22 cellular contexts compared by ENCODE assay signal in the genomic region with DNA sequence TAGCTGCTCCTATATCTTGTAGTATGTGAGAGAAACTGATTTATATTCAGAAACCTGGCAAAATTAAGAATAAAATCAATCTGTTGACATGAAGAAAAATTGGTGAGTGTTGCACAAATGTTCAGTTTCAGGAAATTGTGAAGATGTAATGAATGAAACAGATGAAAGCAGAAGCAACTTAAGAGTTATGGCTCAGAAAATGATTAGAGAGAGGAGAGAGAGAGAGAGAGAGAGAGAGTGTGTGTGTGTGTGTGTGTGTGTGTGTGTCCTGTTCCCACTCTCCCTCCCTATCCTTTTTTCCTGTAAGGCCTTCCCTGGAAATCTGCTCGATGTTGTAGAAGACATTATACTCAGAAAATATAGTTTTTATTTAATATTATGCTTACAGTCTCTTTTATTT. TPM values are rescaled to one million over a fixed set of nuclear protein-coding genes. Genes with fewer than 3 reads are reported as not detected.
DNase-seq lines count a peak whose midpoint lies in the region; ATAC-seq, FAIRE-seq and TF ChIP-seq lines count a peak whose summit lies in the region.
"Had no signal": no experiment of that assay in that cellular context is flagged by ENCODE, and none has a peak within 500 bp of the region (broad histone marks: within the 10 kb centered on the region; RNA-seq: fewer than 3 reads in every experiment).

No MANE protein-coding gene starts in this region.

- H3K27ac ChIP-seq in CD4-positive, alpha-beta T cell (ENCODE audit: low read depth, low read length), result no peak overlapping the region
- H3K27ac ChIP-seq in neutrophil (peak overlapping the region; percentile 48), GM23248 (no peak overlapping the region)
- H3K27ac ChIP-seq: pancreas, vagina, VCaP had no signal

- POLR2A ChIA-PET in CD4-positive, alpha-beta T cell (lab: Charles Lee), result interaction anchor here (0.6 to 2.7 kb wide), 9 partner anchors 11 to 379 kb away, joined by 3 to 52 read pairs (median 5); a partner anchor contains a TSS

- in situ Hi-C loops in GM23248 (cut with MboI), result no loop called here

- no peaks in the 10 kb centered on the region for H3K9me3 ChIP-seq in CD4-positive, alpha-beta T cell (ENCODE audit: control insufficient read depth, low read length)
- H3K9me3 ChIP-seq in neutrophil, result no peaks in the 10 kb centered on the region
- H3K9me3 ChIP-seq in GM23248 (ENCODE audit: low read depth), result no peaks in the 10 kb centered on the region
- H3K9me3 ChIP-seq: pancreas, vagina had no signal

- no peak overlapping the region for H3K9ac ChIP-seq in GM23248

- peak overlapping the region; percentile 63 for H3K27ac Mint-ChIP-seq in activated T-cell treated with anti-CD3 and anti-CD28 coated beads, Interleukin-2, amount 50 U/mL, for 24 hours
- H3K27ac Mint-ChIP-seq in CD4-positive, alpha-beta T cell, result peak overlapping the region; percentile 86
- peak overlapping the region; percentile 55 for H3K27ac Mint-ChIP-seq in activated T-helper 17 cell treated with anti-CD3 and anti-CD28 coated beads, Interleukin-2, amount 50 U/mL, for 72 hours

- TF ChIP-seq POLR2A in GM12892 (IDR thresholded peaks at IDR 0.05; ENCODE audit: low read depth, low read length), result no peak

- 91 to 93% methylated on average over 1 of the region's 1 CpG for WGBS in GM23248 (ENCODE audit: low coverage in 1 of 2, low lambda C conversion rate in 2 of 2, missing lambda C conversion rate in 2 of 2), 2 experiments

- no peaks in the 10 kb centered on the region for H3K27me3 ChIP-seq in CD4-positive, alpha-beta T cell (ENCODE audit: control insufficient read depth, insufficient read depth, low read length)
- no peaks in the 10 kb centered on the region for H3K27me3 ChIP-seq in neutrophil
- H3K27me3 ChIP-seq in GM23248 (replicated peaks; ENCODE audit: insufficient read depth), result no peaks in the 10 kb centered on the region
- H3K27me3 ChIP-seq: pancreas, vagina had no signal

- peaks cover 94% of the 10 kb centered on the region for H3K4me1 Mint-ChIP-seq in activated T-cell treated with anti-CD3 and anti-CD28 coated beads, Interleukin-2, amount 50 U/mL, for 24 hours (ENCODE audit: low read depth)
- peaks cover 86% of the 10 kb centered on the region for H3K4me1 Mint-ChIP-seq in CD4-positive, alpha-beta T cell (ENCODE audit: low read depth)
- peaks cover 47% of the 10 kb centered on the region for H3K4me1 Mint-ChIP-seq in activated T-helper 17 cell treated with anti-CD3 and anti-CD28 coated beads, Interleukin-2, amount 50 U/mL, for 72 hours

- H2AFZ ChIP-seq in GM23248, result no peak overlapping the region

- H3K4me2 ChIP-seq in GM23248 (ENCODE audit: unreplicated experiment), result no peak overlapping the region

- no peak overlapping the region for H3K4me3 ChIP-seq in neutrophil (ENCODE audit: low read depth in 1 of 2, low read length in 1 of 2)
- H3K4me3 ChIP-seq in GM23248, result no peak overlapping the region
- H3K4me3 ChIP-seq: K562, pancreas, vagina had no signal

- no peak for DNase-seq in activated T-cell treated with anti-CD3 and anti-CD28 coated beads, Interleukin-2, amount 50 U/mL, for 24 hours
- DNase-seq in activated T-cell treated with anti-CD3 and anti-CD28 coated beads, Interleukin-2, amount 50 U/mL, for 1 hour, result no peak
- DNase-seq in CD4-positive, alpha-beta T cell, result no peak
- DNase-seq in DMS 273 treated with DMSO at 0.1 percent for 48 hours (lab: John Stamatoyannopoulos, UW), result no peak
- no peak for DNase-seq in GM12892 (ENCODE audit: insufficient read length)
- no peak for DNase-seq in GM23248
- DNase-seq: ACHN, anterior cingulate cortex, DMS79 treated with DMSO at 0.1 percent for 48 hours, GOT3, NCI-H1694 treated with DMSO at 0.1 percent for 48 hours, NCI-H774, pancreas, right cardiac atrium, SIG-M5 had no signal

- no peak for TF ChIP-seq CTCF in CD4-positive, alpha-beta T cell (IDR thresholded peaks at IDR 0.05)
- TF ChIP-seq CTCF in neutrophil (IDR thresholded peaks at IDR 0.05), result no peak

- CTCF ChIA-PET in CD4-positive, alpha-beta T cell (lab: Charles Lee), result no interaction called here

- peaks cover 4% of the 10 kb centered on the region for H3K36me3 ChIP-seq in neutrophil
- no peaks in the 10 kb centered on the region for H3K36me3 ChIP-seq in GM23248 (ENCODE audit: low read depth)
- H3K36me3 ChIP-seq: pancreas, vagina had no signal

- H3K4me1 ChIP-seq in neutrophil (ENCODE audit: control insufficient read depth in 1 of 2, insufficient read depth in 1 of 2, low read depth in 1 of 2, low read length in 1 of 2) (peaks cover 48 to 69% of the 10 kb centered on the region in 2 experiments), GM23248 (ENCODE audit: insufficient read depth) (peaks cover 46% of the 10 kb centered on the region)

- peaks cover 100% of the 10 kb centered on the region for H3K79me2 ChIP-seq in GM23248 (ENCODE audit: insufficient read depth)

- H3K36me3 Mint-ChIP-seq in activated T-cell treated with anti-CD3 and anti-CD28 coated beads, Interleukin-2, amount 50 U/mL, for 24 hours (ENCODE audit: low read depth), result peaks cover 12% of the 10 kb centered on the region
- no peaks in the 10 kb centered on the region for H3K36me3 Mint-ChIP-seq in CD4-positive, alpha-beta T cell (ENCODE audit: low read depth)
- H3K36me3 Mint-ChIP-seq in activated T-helper 17 cell treated with anti-CD3 and anti-CD28 coated beads, Interleukin-2, amount 50 U/mL, for 72 hours (ENCODE audit: low read depth), result no peaks in the 10 kb centered on the region

- FAIRE-seq in GM12892 (lab: Jason Lieb, UNC), result no peak
- FAIRE-seq: frontal cortex, K562, pancreas had no signal

- H4K20me1 ChIP-seq in GM23248 (ENCODE audit: insufficient read depth), result peaks cover 49% of the 10 kb centered on the region

- no peak overlapping the region for H3K4me3 Mint-ChIP-seq in activated T-cell treated with anti-CD3 and anti-CD28 coated beads, Interleukin-2, amount 50 U/mL, for 24 hours
- H3K4me3 Mint-ChIP-seq in CD4-positive, alpha-beta T cell, result peak overlapping the region; percentile 52
- peak overlapping the region; percentile 77 for H3K4me3 Mint-ChIP-seq in activated T-helper 17 cell treated with anti-CD3 and anti-CD28 coated beads, Interleukin-2, amount 50 U/mL, for 72 hours

- no peaks in the 10 kb centered on the region for H3K27me3 Mint-ChIP-seq in activated T-cell treated with anti-CD3 and anti-CD28 coated beads, Interleukin-2, amount 50 U/mL, for 24 hours
- H3K27me3 Mint-ChIP-seq in CD4-positive, alpha-beta T cell, result no peaks in the 10 kb centered on the region
- H3K27me3 Mint-ChIP-seq in activated T-helper 17 cell treated with anti-CD3 and anti-CD28 coated beads, Interleukin-2, amount 50 U/mL, for 72 hours, result no peaks in the 10 kb centered on the region

- ATAC-seq in CD4-positive, alpha-beta T cell (ENCODE audit: poor library complexity), result no peak
- no peak for ATAC-seq in activated T-helper 17 cell treated with anti-CD3 and anti-CD28 coated beads, Interleukin-2, amount 50 U/mL, for 72 hours (replicated peaks)
- ATAC-seq: K562, pancreas, right cardiac atrium had no signal

- peaks cover 3% of the 10 kb centered on the region for H3K9me3 Mint-ChIP-seq in activated T-cell treated with anti-CD3 and anti-CD28 coated beads, Interleukin-2, amount 50 U/mL, for 24 hours
- H3K9me3 Mint-ChIP-seq in CD4-positive, alpha-beta T cell, result no peaks in the 10 kb centered on the region
- no peaks in the 10 kb centered on the region for H3K9me3 Mint-ChIP-seq in activated T-helper 17 cell treated with anti-CD3 and anti-CD28 coated beads, Interleukin-2, amount 50 U/mL, for 72 hours
- H3K9me3 Mint-ChIP-seq: activated T-helper 2 cell treated with anti-CD3 and anti-CD28 coated beads, Interferon-gamma antibody, Interleukin-2, Interleukin-4, amounts not matched to agents 10 μg/mL and 5 μg/mL and 100 μg/mL, durations not matched to agents 14 hours and 24 hours and 36 hours had no signal

- intact Hi-C loops in CD4-positive, alpha-beta T cell (cut with DNase I, micrococcal nuclease), result loop anchor here in 1 of 2 experiments (5.0 to 10.0 kb wide), 2 partner anchors 38 to 254 kb away; a partner anchor contains a TSS

- H3F3A ChIP-seq in GM23248 (ENCODE audit: insufficient read depth), result peaks cover 22% of the 10 kb centered on the region; the same call in 1 of the 2 replicates

- no peaks in the 10 kb centered on the region for H3K9me2 ChIP-seq in GM23248 (ENCODE audit: insufficient read depth)

RNA-seq across cellular contexts. Expression of a gene that starts 31.4 kb away (rescaled TPM):
- total RNA-seq in CD4-positive, alpha-beta T cell, result 10 to 100 TPM; 92.8 to 94.0 TPM
- total RNA-seq in activated T-helper 17 cell treated with anti-CD3 and anti-CD28 coated beads, Interleukin-2, amount 50 U/mL, for 72 hours, result 10 to 100 TPM; 26.4 to 54.9 TPM
- 3.9 TPM for polyA plus RNA-seq in GM12892 (2012; ENCODE audit: missing spikeins)
- 107 and 115 TPM in 2 replicates for total RNA-seq in GM23248 (2014; rRNA removed; shearing (Covaris generic))
- polyA plus RNA-seq in GM23248 (2016; fragmentation: Nextera tagmentation; extraction: Ambion mirVana), result 19.9 and 20.3 TPM in 2 replicates
